In the genomic region with DNA sequence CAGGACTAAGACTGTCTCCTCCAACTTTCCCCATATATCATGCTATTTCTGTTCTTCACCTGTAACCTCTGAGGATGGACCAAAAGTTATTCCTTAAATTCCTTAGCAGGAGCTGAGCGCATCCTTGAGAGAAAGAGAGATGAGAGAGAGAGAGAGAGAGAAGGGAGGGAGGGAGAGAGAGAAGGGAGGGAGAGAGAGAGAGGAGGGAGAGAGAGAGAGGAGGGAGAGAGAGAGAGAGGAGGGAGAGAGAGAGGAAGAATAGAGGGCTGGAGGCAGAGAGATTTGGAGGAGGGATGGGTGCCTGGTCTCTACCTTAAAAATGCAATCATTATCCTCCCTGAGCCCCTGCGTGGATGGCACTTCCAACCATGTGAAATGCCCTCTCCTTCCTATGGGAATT, we compare ENCODE assay signal across 2 cellular contexts.
A peak's percentile ranks its signal among the peaks of the same experiment; 100 is the strongest.
TF ChIP-seq lines count a peak whose summit lies in the region.

No MANE protein-coding gene starts in this region.

TF ChIP-seq in GM23338, 12 proteins besides CTCF, POLR2A, EP300 and RAD21:
- TF ChIP-seq EZH2 (IDR thresholded peaks at IDR 0.05; ENCODE audit: low read depth, unreplicated experiment) (no peak), POLR2AphosphoS5 (IDR thresholded peaks at IDR 0.05; ENCODE audit: low read depth) (no peak), EZH2phosphoT487 (IDR thresholded peaks at IDR 0.05; ENCODE audit: unreplicated experiment) (no peak)
- TF ChIP-seq, protein P1, sequence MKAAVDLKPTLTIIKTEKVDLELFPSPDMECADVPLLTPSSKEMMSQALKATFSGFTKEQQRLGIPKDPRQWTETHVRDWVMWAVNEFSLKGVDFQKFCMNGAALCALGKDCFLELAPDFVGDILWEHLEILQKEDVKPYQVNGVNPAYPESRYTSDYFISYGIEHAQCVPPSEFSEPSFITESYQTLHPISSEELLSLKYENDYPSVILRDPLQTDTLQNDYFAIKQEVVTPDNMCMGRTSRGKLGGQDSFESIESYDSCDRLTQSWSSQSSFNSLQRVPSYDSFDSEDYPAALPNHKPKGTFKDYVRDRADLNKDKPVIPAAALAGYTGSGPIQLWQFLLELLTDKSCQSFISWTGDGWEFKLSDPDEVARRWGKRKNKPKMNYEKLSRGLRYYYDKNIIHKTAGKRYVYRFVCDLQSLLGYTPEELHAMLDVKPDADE (IDR thresholded peaks at IDR 0.05), result no peak
- TF ChIP-seq, protein P2, sequence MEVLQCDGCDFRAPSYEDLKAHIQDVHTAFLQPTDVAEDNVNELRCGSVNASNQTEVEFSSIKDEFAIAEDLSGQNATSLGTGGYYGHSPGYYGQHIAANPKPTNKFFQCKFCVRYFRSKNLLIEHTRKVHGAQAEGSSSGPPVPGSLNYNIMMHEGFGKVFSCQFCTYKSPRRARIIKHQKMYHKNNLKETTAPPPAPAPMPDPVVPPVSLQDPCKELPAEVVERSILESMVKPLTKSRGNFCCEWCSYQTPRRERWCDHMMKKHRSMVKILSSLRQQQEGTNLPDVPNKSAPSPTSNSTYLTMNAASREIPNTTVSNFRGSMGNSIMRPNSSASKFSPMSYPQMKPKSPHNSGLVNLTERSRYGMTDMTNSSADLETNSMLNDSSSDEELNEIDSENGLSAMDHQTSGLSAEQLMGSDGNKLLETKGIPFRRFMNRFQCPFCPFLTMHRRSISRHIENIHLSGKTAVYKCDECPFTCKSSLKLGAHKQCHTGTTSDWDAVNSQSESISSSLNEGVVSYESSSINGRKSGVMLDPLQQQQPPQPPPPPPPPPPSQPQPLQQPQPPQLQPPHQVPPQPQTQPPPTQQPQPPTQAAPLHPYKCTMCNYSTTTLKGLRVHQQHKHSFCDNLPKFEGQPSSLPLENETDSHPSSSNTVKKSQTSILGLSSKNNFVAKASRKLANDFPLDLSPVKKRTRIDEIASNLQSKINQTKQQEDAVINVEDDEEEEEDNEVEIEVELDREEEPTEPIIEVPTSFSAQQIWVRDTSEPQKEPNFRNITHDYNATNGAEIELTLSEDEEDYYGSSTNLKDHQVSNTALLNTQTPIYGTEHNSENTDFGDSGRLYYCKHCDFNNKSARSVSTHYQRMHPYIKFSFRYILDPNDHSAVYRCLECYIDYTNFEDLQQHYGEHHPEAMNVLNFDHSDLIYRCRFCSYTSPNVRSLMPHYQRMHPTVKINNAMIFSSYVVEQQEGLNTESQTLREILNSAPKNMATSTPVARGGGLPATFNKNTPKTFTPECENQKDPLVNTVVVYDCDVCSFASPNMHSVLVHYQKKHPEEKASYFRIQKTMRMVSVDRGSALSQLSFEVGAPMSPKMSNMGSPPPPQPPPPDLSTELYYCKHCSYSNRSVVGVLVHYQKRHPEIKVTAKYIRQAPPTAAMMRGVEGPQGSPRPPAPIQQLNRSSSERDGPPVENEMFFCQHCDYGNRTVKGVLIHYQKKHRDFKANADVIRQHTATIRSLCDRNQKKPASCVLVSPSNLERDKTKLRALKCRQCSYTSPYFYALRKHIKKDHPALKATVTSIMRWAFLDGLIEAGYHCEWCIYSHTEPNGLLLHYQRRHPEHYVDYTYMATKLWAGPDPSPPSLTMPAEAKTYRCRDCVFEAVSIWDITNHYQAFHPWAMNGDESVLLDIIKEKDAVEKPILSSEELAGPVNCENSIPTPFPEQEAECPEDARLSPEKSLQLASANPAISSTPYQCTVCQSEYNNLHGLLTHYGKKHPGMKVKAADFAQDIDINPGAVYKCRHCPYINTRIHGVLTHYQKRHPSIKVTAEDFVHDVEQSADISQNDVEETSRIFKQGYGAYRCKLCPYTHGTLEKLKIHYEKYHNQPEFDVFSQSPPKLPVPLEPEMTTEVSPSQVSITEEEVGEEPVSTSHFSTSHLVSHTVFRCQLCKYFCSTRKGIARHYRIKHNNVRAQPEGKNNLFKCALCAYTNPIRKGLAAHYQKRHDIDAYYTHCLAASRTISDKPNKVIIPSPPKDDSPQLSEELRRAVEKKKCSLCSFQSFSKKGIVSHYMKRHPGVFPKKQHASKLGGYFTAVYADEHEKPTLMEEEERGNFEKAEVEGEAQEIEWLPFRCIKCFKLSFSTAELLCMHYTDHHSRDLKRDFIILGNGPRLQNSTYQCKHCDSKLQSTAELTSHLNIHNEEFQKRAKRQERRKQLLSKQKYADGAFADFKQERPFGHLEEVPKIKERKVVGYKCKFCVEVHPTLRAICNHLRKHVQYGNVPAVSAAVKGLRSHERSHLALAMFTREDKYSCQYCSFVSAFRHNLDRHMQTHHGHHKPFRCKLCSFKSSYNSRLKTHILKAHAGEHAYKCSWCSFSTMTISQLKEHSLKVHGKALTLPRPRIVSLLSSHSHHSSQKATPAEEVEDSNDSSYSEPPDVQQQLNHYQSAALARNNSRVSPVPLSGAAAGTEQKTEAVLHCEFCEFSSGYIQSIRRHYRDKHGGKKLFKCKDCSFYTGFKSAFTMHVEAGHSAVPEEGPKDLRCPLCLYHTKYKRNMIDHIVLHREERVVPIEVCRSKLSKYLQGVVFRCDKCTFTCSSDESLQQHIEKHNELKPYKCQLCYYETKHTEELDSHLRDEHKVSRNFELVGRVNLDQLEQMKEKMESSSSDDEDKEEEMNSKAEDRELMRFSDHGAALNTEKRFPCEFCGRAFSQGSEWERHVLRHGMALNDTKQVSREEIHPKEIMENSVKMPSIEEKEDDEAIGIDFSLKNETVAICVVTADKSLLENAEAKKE (CRISPR knock-in tag; IDR thresholded peaks at IDR 0.05), result no peak

TF ChIP-seq in GM12878, 131 proteins besides CTCF, POLR2A, EP300 and RAD21:
- no peak for TF ChIP-seq FOS (IDR thresholded peaks at IDR 0.05; ENCODE audit: borderline replicate concordance, extremely low read depth, insufficient read length)
- peak; percentile 10 for TF ChIP-seq ZZZ3 (IDR thresholded peaks at IDR 0.05; ENCODE audit: control insufficient read depth, insufficient read length, low read depth)
- TF ChIP-seq IKZF2 (IDR thresholded peaks at IDR 0.05), result peak; percentile 14 to 41; a peak in 1 of 4 replicates
TF ChIP-seq in GM12878: peak in this region for 2.
